8 cellular contexts compared by ENCODE assay signal in the genomic region with DNA sequence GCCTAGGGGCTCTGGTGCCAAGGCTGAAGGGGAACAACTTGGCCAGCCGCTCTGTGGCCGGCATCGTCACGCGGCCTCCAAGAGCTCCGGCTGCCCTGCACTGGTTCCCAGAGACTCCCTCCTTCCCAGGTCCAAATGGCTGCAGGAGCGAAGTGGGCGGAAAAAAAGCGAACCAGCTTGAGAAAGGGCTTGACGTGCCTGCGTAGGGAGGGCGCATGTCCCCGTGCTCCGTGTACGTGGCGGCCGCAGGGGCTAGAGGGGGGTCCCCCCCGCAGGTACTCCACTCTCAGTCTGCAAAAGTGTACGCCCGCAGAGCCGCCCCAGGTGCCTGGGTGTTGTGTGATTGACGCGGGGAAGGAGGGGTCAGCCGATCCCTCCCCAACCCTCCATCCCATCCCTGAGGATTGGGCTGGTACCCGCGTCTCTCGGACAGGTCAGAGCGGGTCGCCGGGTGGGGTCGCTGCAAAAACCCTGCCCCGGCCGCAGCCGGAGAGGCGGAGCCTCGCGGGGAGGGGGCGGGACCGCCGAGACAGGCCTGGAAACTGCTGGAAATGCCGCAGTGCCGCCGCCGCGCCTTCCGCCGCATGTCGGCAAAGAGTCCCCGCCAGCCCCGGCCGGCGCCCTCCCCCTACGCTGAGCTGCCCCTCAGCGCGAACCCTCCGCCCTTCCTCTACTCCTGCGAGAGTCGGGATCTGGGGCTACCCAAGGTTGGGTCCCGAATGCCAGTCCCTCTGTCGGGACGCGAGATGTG. TPM values are rescaled to one million over a fixed set of nuclear protein-coding genes. Genes with fewer than 3 reads are reported as not detected.
DNase-seq lines count a peak whose midpoint lies in the region; ATAC-seq, FAIRE-seq and TF ChIP-seq lines count a peak whose summit lies in the region.

No MANE protein-coding gene starts in this region.

- H3K27ac ChIP-seq in small intestine (ENCODE audit: low read depth in 1 of 2, low read length in 1 of 2), result peak overlapping the region; percentile 72 to 96

- no peak for FAIRE-seq in small intestine (lab: Jason Lieb, UNC)

- peak overlapping the region; percentile 99 for H3K27ac Mint-ChIP-seq in MCF 10A (ENCODE audit: low read depth, unreplicated experiment)

- H3K9me3 ChIP-seq in small intestine (ENCODE audit: control insufficient read depth, low read depth), result no peaks in the 10 kb centered on the region

- POLR2A ChIA-PET in MCF 10A (lab: Yijun Ruan, JAX), result interaction anchor here (0.5 to 5.0 kb wide), 28 partner anchors 10 to 1317 kb away, joined by 3 to 121 read pairs (median 6); a partner anchor contains a TSS

- H3K27me3 Mint-ChIP-seq in MCF 10A (ENCODE audit: insufficient read depth, unreplicated experiment), result no peaks in the 10 kb centered on the region

- H3K4me1 ChIP-seq in small intestine (ENCODE audit: control insufficient read depth in 2 of 2, insufficient read depth in 1 of 2, low read depth in 1 of 2, low read length in 1 of 2), result peaks cover 0 to 5% of the 10 kb centered on the region in 2 donors

- no peak for TF ChIP-seq CTCF in MCF 10A (IDR thresholded peaks at IDR 0.05; ENCODE audit: unreplicated experiment)

- H3K9me3 Mint-ChIP-seq in MCF 10A (ENCODE audit: unreplicated experiment), result no peaks in the 10 kb centered on the region

- peaks cover 8 to 13% of the 10 kb centered on the region in 2 donors for H3K36me3 ChIP-seq in small intestine (ENCODE audit: control insufficient read depth in 2 of 2, insufficient read depth in 2 of 2, low read length in 2 of 2)

- no peaks in the 10 kb centered on the region for H3K27me3 ChIP-seq in small intestine (ENCODE audit: control insufficient read depth in 2 of 2, insufficient read depth in 2 of 2, low read length in 2 of 2)

- intact Hi-C loops in MCF 10A (cut with micrococcal nuclease), result loop anchor here (1.0 to 10.0 kb wide), 3 partner anchors 10 to 471 kb away; a partner anchor contains a TSS

- H3K4me3 Mint-ChIP-seq in MCF 10A (ENCODE audit: unreplicated experiment), result peak overlapping the region; percentile 95

- peak overlapping the region; percentile 62 to 81 for H3K4me3 ChIP-seq in small intestine (ENCODE audit: low read depth in 1 of 2, low read length in 2 of 2)

- BruUV-seq in MCF 10A (replicated peaks; lab: Mats Ljungman, UMichigan), result no TSS peak

- peaks cover 47% of the 10 kb centered on the region for H3K36me3 Mint-ChIP-seq in MCF 10A (ENCODE audit: insufficient read depth, unreplicated experiment)

- WGBS in small intestine, 3 donors, result 1% methylated on average over 55 to 62 of the region's 62 CpGs

- CTCF ChIA-PET in MCF 10A (lab: Yijun Ruan, JAX), result interaction anchor here (0.6 to 3.6 kb wide), 12 partner anchors 9 to 601 kb away, joined by 3 to 16 read pairs (median 4); a partner anchor contains a TSS

- H3K4me1 Mint-ChIP-seq in MCF 10A (ENCODE audit: insufficient read depth, unreplicated experiment), result peaks cover 32% of the 10 kb centered on the region

- ATAC-seq in HG02763 (IDR thresholded peaks at IDR 0.05; ENCODE audit: unreplicated experiment), result peak; percentile 52

- DNase-seq in NCI-H1436 (lab: John Stamatoyannopoulos, UW) (peak; percentile 71), NCI-H1436 treated with DMSO at 0.1 percent for 48 hours (lab: John Stamatoyannopoulos, UW) (no peak), NCI-H1417 (lab: John Stamatoyannopoulos, UW) (peak; percentile 89 to 94 (median 94)), UCSD-AML1 (lab: John Stamatoyannopoulos, UW; ENCODE audit: unreplicated experiment) (peak; percentile 87), MCF 10A (ENCODE audit: unreplicated experiment) (peak; percentile 89), iPS-NIHi11 (ENCODE audit: low spot score) (peak; percentile 89), small intestine (peak; percentile 76)

RNA-seq across cellular contexts. Expression of a gene that starts 0.8 kb away (rescaled TPM):
- 546 and 577 TPM in 2 replicates for total RNA-seq in MCF 10A (2022)
- 100 to 1,000 TPM; 100 to 530 (median 171) TPM for polyA plus RNA-seq in small intestine

RNA-seq across cellular contexts. Expression of a gene that starts 11.2 kb away (rescaled TPM):
- 27.1 and 31.3 TPM in 2 replicates for total RNA-seq in MCF 10A (2022)
- 10 to 100 TPM in 2 of 3 donors, 1 to 10 TPM in 1; 6.5 to 33.2 (median 11.3) TPM for polyA plus RNA-seq in small intestine

RNA-seq across cellular contexts. Expression of a gene that starts 19.3 kb away (rescaled TPM):
- total RNA-seq in MCF 10A (2022), result 6.0 and 8.8 TPM in 2 replicates
- 10 to 100 TPM in 1 of 3 donors, 1 to 10 TPM in 2; 7.6 to 13.5 (median 8.3) TPM for polyA plus RNA-seq in small intestine

RNA-seq across cellular contexts. Expression of a gene that starts 22.7 kb away (rescaled TPM):
- 6.8 and 7.0 TPM in 2 replicates for total RNA-seq in MCF 10A (2022)
- polyA plus RNA-seq in small intestine, result 10 to 100 TPM in 1 of 3 donors, 1 to 10 TPM in 2; 2.4 to 23.8 (median 3.4) TPM

RNA-seq across cellular contexts. Expression of a gene that starts 24.2 kb away (rescaled TPM):
- total RNA-seq in MCF 10A (2022), result not detected in 2 replicates
- 1 to 10 TPM in 1 of 3 donors, not detected in 2; 3.1 TPM for polyA plus RNA-seq in small intestine
